ENCODE assay signal across 8 cellular contexts in genomic region chr17:44898768-44899073, GRCh38. TPM values are rescaled to one million over a fixed set of nuclear protein-coding genes. Genes with fewer than 3 reads are reported as not detected.
DNase-seq lines count a peak whose midpoint lies in the region; ATAC-seq, FAIRE-seq and TF ChIP-seq lines count a peak whose summit lies in the region.

No MANE protein-coding gene starts in this region.

- H3K36me3 ChIP-seq in bronchial epithelial cell (ENCODE audit: control insufficient read depth, insufficient read depth, low read length) = no peaks in the 10 kb centered on the region

- no peak for ATAC-seq in GM18870 (IDR thresholded peaks at IDR 0.05; ENCODE audit: unreplicated experiment)
- ATAC-seq in GM18498 (IDR thresholded peaks at IDR 0.05; ENCODE audit: unreplicated experiment) = no peak

- TF ChIP-seq CTCF in bronchial epithelial cell (IDR thresholded peaks at IDR 0.05; ENCODE audit: insufficient read depth, low read length, severe bottlenecking) = no peak

- H3K27me3 ChIP-seq in bronchial epithelial cell (ENCODE audit: control insufficient read depth, insufficient read depth, low read length) = no peaks in the 10 kb centered on the region
- H3K27me3 ChIP-seq in mononuclear cell (ENCODE audit: insufficient read depth, low read length) = no peaks in the 10 kb centered on the region

- DNase-seq in GM03348 (ENCODE audit: low spot score) = peak; percentile 52
- DNase-seq in MV-4-11 (lab: John Stamatoyannopoulos, UW) = peak; percentile 76
- DNase-seq in bronchial epithelial cell (ENCODE audit: low read depth) = peak; percentile 34
- DNase-seq in NCI-H526 (lab: John Stamatoyannopoulos, UW) = no peak
- no peak for DNase-seq in NCI-H524 (lab: John Stamatoyannopoulos, UW)

- H3K4me1 ChIP-seq in mononuclear cell (ENCODE audit: insufficient read depth, low read length) = peaks cover 35% of the 10 kb centered on the region

- H3K9me3 ChIP-seq in mononuclear cell (ENCODE audit: low read depth, low read length) = no peaks in the 10 kb centered on the region

- H3K4me3 ChIP-seq in bronchial epithelial cell (ENCODE audit: low read depth, low read length) = peak overlapping the region; percentile 82
- H3K4me3 ChIP-seq in mononuclear cell (ENCODE audit: low read length) = peak overlapping the region; percentile 79

- no peak for FAIRE-seq in bronchial epithelial cell (lab: Jason Lieb, UNC)

RNA-seq across cellular contexts. Expression of gene EFTUD2, which starts 0.5 kb away (rescaled TPM):
- total RNA-seq in bronchial epithelial cell (78.0 and 91.4 TPM in 2 replicates), mononuclear cell (132 TPM)

RNA-seq across cellular contexts. Expression of gene GFAP, which starts 16.6 kb away (rescaled TPM):
- not detected in 2 replicates for total RNA-seq in bronchial epithelial cell
- total RNA-seq in mononuclear cell = 0.52 TPM

RNA-seq across cellular contexts. Expression of gene KIF18B, which starts 48.9 kb away (rescaled TPM):
- 0.13 TPM in 1 of 2 replicates, not detected in the other for total RNA-seq in bronchial epithelial cell
- total RNA-seq in mononuclear cell = 0.10 TPM

RNA-seq across cellular contexts. Expression of gene HIGD1B, which starts 51.0 kb away (rescaled TPM):
- total RNA-seq in bronchial epithelial cell = not detected in 2 replicates
- not detected for total RNA-seq in mononuclear cell

Comparison
In these comparisons a context has a peak if more than half of its experiments do, and no peak if none do; other contexts are left out.
1. DNase-seq: peak in GM03348 (single experiment), MV-4-11 (single experiment) and bronchial epithelial cell (single experiment); none in NCI-H526 (0 of 2) and NCI-H524 (0 of 2).